In the genomic region with DNA sequence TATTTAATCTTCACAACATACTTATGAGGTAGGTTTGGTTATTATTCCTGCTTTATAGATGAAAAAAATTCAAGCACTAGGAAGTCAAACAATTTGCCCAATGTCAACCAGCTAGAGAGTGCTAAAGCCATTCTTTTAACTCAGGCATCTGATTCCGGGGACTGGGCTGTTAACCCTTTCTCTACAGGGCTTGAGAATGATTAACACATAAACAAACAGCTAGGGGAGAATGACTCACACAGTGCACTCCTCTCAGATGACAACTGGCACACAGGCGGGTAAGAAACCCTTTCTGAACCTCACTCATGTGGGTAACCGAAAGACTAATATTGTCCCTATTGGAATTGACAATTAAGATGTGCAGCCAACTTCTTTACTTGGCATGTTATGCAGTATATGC, we compare ENCODE assay signal across 23 cellular contexts.
DNase-seq lines count a peak whose midpoint lies in the region; ATAC-seq and TF ChIP-seq lines count a peak whose summit lies in the region.
"Had no signal": no experiment of that assay in that cellular context is flagged by ENCODE, and none has a peak within 500 bp of the region (broad histone marks: within the 10 kb centered on the region; RNA-seq: fewer than 3 reads in every experiment).

No MANE protein-coding gene starts in this region.

- H3K27ac Mint-ChIP-seq in MCF 10A (ENCODE audit: low read depth, unreplicated experiment) = no peak overlapping the region
- H3K27ac Mint-ChIP-seq in CD14-positive monocyte = no peak overlapping the region
- no peak overlapping the region for H3K27ac Mint-ChIP-seq in natural killer cell treated with Interleukin-12 subunit alpha and Interleukin-12 subunit beta and Interleukin-15 and Interleukin-18, amount 100 ng/mL, for 72 hours
- H3K27ac Mint-ChIP-seq: activated naive CD8-positive, alpha-beta T cell; activated T-helper 1 cell treated with anti-CD3 and anti-CD28 coated beads, Interleukin-12 subunit alpha, Interleukin-12 subunit beta, Interleukin-2, Interleukin-4 antibody, amounts not matched to agents 30 ng/mL and 10 ng/mL and 1 ng/mL, durations not matched to agents 14 hours and 24 hours and 36 hours had no signal

- H3K36me3 ChIP-seq in mammary epithelial cell (ENCODE audit: insufficient read depth, low read length) (no peaks in the 10 kb centered on the region), transverse colon (no peaks in the 10 kb centered on the region)
- H3K36me3 ChIP-seq: BLaER1, brain microvascular endothelial cell, pancreas, thyroid gland had no signal

- no peaks in the 10 kb centered on the region for H3K79me2 ChIP-seq in mammary epithelial cell (ENCODE audit: insufficient read depth, low read length)

- H3K9me3 ChIP-seq in mammary epithelial cell (replicated peaks; ENCODE audit: insufficient read depth, low read length) (no peaks in the 10 kb centered on the region), transverse colon (no peaks in the 10 kb centered on the region)
- H3K9me3 ChIP-seq: BLaER1, pancreas, thyroid gland had no signal

- H3K4me3 Mint-ChIP-seq in MCF 10A (ENCODE audit: unreplicated experiment) = no peak overlapping the region
- no peak overlapping the region for H3K4me3 Mint-ChIP-seq in CD14-positive monocyte
- no peak overlapping the region for H3K4me3 Mint-ChIP-seq in natural killer cell treated with Interleukin-12 subunit alpha and Interleukin-12 subunit beta and Interleukin-15 and Interleukin-18, amount 100 ng/mL, for 72 hours
- H3K4me3 Mint-ChIP-seq: activated naive CD8-positive, alpha-beta T cell; activated T-helper 1 cell treated with anti-CD3 and anti-CD28 coated beads, Interleukin-12 subunit alpha, Interleukin-12 subunit beta, Interleukin-2, Interleukin-4 antibody, amounts not matched to agents 30 ng/mL and 10 ng/mL and 1 ng/mL, durations not matched to agents 14 hours and 24 hours and 36 hours had no signal

- H3K27ac ChIP-seq in mammary epithelial cell (ENCODE audit: insufficient read depth, low read depth, low read length) = no peak overlapping the region
- H3K27ac ChIP-seq in transverse colon = no peak overlapping the region
- H3K27ac ChIP-seq: 22Rv1, BLaER1, brain microvascular endothelial cell, pancreas, thyroid gland had no signal

- no peak for ATAC-seq in natural killer cell treated with Interleukin-12 subunit alpha and Interleukin-12 subunit beta and Interleukin-15 and Interleukin-18, amount 100 ng/mL, for 72 hours
- ATAC-seq: left lobe of liver had no signal

- intact Hi-C loops in MCF 10A (cut with micrococcal nuclease) (no loop called here), mammary epithelial cell (cut with micrococcal nuclease) (no loop called here), CD14-positive monocyte (cut with micrococcal nuclease) (no loop called here), transverse colon (cut with DNase I; ENCODE audit: low total_unique reads) (no loop called here)

- H3K4me2 ChIP-seq in mammary epithelial cell (ENCODE audit: insufficient read depth, low read depth, low read length) = no peak overlapping the region
- H3K4me2 ChIP-seq: BLaER1 had no signal

- peaks cover 7% of the 10 kb centered on the region for H3K9me3 Mint-ChIP-seq in MCF 10A (ENCODE audit: unreplicated experiment)
- H3K9me3 Mint-ChIP-seq in CD14-positive monocyte = peaks cover 0 to 8% (median 4%) of the 10 kb centered on the region in 7 donors
- peaks cover 25% of the 10 kb centered on the region for H3K9me3 Mint-ChIP-seq in natural killer cell treated with Interleukin-12 subunit alpha and Interleukin-12 subunit beta and Interleukin-15 and Interleukin-18, amount 100 ng/mL, for 72 hours

- CTCF ChIA-PET in MCF 10A (lab: Yijun Ruan, JAX) = no interaction called here
- CTCF ChIA-PET in mammary epithelial cell (lab: Charles Lee; ENCODE audit: low non-redundant PET) = no interaction called here

- DNase-seq in MCF 10A (ENCODE audit: unreplicated experiment) (peak; percentile 25), mammary epithelial cell (no peak), choroid plexus epithelial cell (ENCODE audit: low read depth) (peak; percentile 23), left kidney (ENCODE audit: low read depth, low spot score) (peak; percentile 26), CD14-positive monocyte (ENCODE audit: low spot score) (no peak), transverse colon (no peak), KG1 (lab: John Stamatoyannopoulos, UW) (no peak)
- DNase-seq in natural killer cell treated with Interleukin-12 subunit alpha and Interleukin-12 subunit beta and Interleukin-15 and Interleukin-18, amount 100 ng/mL, for 72 hours (ENCODE audit: low spot score) = no peak
- DNase-seq: activated CD4-positive, alpha-beta T cell treated with anti-CD3 and anti-CD28 coated beads for 1 hour; brain microvascular endothelial cell; cortex of kidney; GF-D8; NCI-H1092 treated with DMSO at 0.1 percent for 48 hours; NCI-H2107; NCI-H510A; pancreas; stimulated activated naive CD4-positive, alpha-beta T cell treated with Interleukin-2 at 50 U/mL for 16 hours; thyroid gland had no signal

- POLR2A ChIA-PET in MCF 10A (lab: Yijun Ruan, JAX) = no interaction called here

- no peak for TF ChIP-seq POLR2A in transverse colon (IDR thresholded peaks at IDR 0.05)

- no peaks in the 10 kb centered on the region for H3K27me3 Mint-ChIP-seq in MCF 10A (ENCODE audit: insufficient read depth, unreplicated experiment)
- no peaks in the 10 kb centered on the region for H3K27me3 Mint-ChIP-seq in CD14-positive monocyte (ENCODE audit: low read depth in 3 of 3)
- no peaks in the 10 kb centered on the region for H3K27me3 Mint-ChIP-seq in natural killer cell treated with Interleukin-12 subunit alpha and Interleukin-12 subunit beta and Interleukin-15 and Interleukin-18, amount 100 ng/mL, for 72 hours
- H3K27me3 Mint-ChIP-seq: activated naive CD8-positive, alpha-beta T cell had no signal

- no peaks in the 10 kb centered on the region for H3K4me1 ChIP-seq in mammary epithelial cell (ENCODE audit: insufficient read depth, low read length)
- H3K4me1 ChIP-seq in transverse colon = no peaks in the 10 kb centered on the region
- H3K4me1 ChIP-seq: BLaER1, pancreas, thyroid gland had no signal

- H3K27me3 ChIP-seq in mammary epithelial cell (ENCODE audit: insufficient read depth, low read length) (no peaks in the 10 kb centered on the region), transverse colon (no peaks in the 10 kb centered on the region)
- H3K27me3 ChIP-seq: BLaER1, brain microvascular endothelial cell, pancreas, thyroid gland had no signal

- in situ Hi-C loops in mammary epithelial cell (cut with MboI; ENCODE audit: low sequenced_read_pairs in 2 of 2) = no loop called here
- in situ Hi-C loops in transverse colon (cut with MboI; ENCODE audit: low pct_ligation_motif_present in 1 of 4, low pct_unique_long_range_greater_than_20kb in 1 of 4, low sequenced_read_pairs in 3 of 4) = no loop called here

- no peaks in the 10 kb centered on the region for H3K36me3 Mint-ChIP-seq in MCF 10A (ENCODE audit: insufficient read depth, unreplicated experiment)
- no peaks in the 10 kb centered on the region for H3K36me3 Mint-ChIP-seq in CD14-positive monocyte
- peaks cover 9% of the 10 kb centered on the region for H3K36me3 Mint-ChIP-seq in natural killer cell treated with Interleukin-12 subunit alpha and Interleukin-12 subunit beta and Interleukin-15 and Interleukin-18, amount 100 ng/mL, for 72 hours
- H3K36me3 Mint-ChIP-seq: activated naive CD8-positive, alpha-beta T cell had no signal

- no peak overlapping the region for H3K9ac ChIP-seq in mammary epithelial cell (ENCODE audit: insufficient read depth, low read length)
- H3K9ac ChIP-seq: BLaER1 had no signal

- dilution Hi-C loops in mammary epithelial cell (cut with HindIII; ENCODE audit: low sequenced_read_pairs) = no loop called here

- no peaks in the 10 kb centered on the region for H4K20me1 ChIP-seq in mammary epithelial cell (ENCODE audit: insufficient read depth, low read length)
- H4K20me1 ChIP-seq: BLaER1 had no signal

- TF ChIP-seq CTCF in MCF 10A (IDR thresholded peaks at IDR 0.05; ENCODE audit: unreplicated experiment) (no peak), mammary epithelial cell (conservative IDR thresholded peaks at IDR 0.05 in 1 of 2, IDR thresholded peaks at IDR 0.05 in 1 of 2; ENCODE audit: extremely low read depth in 1 of 2, insufficient read depth in 1 of 2, low read depth in 1 of 2, low read length in 2 of 2) (no peak), choroid plexus epithelial cell (conservative IDR thresholded peaks at IDR 0.05; ENCODE audit: low read depth, low read length) (no peak), CD14-positive monocyte (IDR thresholded peaks at IDR 0.05) (no peak), transverse colon (IDR thresholded peaks at IDR 0.05) (no peak)

- H3K4me1 Mint-ChIP-seq in MCF 10A (ENCODE audit: insufficient read depth, unreplicated experiment) = no peaks in the 10 kb centered on the region
- H3K4me1 Mint-ChIP-seq in CD14-positive monocyte = no peaks in the 10 kb centered on the region
- H3K4me1 Mint-ChIP-seq in natural killer cell treated with Interleukin-12 subunit alpha and Interleukin-12 subunit beta and Interleukin-15 and Interleukin-18, amount 100 ng/mL, for 72 hours (ENCODE audit: low read depth in 2 of 2) = no peaks in the 10 kb centered on the region

- BruUV-seq in MCF 10A (replicated peaks; lab: Mats Ljungman, UMichigan) (no TSS peak), mammary epithelial cell (replicated peaks; lab: Mats Ljungman, UMichigan) (no TSS peak)

- TF ChIP-seq EP300 in transverse colon (IDR thresholded peaks at IDR 0.05; ENCODE audit: low read depth) = no peak

- no peak overlapping the region for H3K4me3 ChIP-seq in mammary epithelial cell (replicated peaks in 1 of 3; ENCODE audit: insufficient read depth in 1 of 3, low read depth in 2 of 3, low read length in 3 of 3)
- no peak overlapping the region for H3K4me3 ChIP-seq in choroid plexus epithelial cell (ENCODE audit: low read depth, low read length)
- H3K4me3 ChIP-seq in transverse colon = no peak overlapping the region
- H3K4me3 ChIP-seq: BLaER1, pancreas, thyroid gland had no signal

- no peak overlapping the region for H2AFZ ChIP-seq in mammary epithelial cell (ENCODE audit: low read depth, low read length)

- WGBS in mammary epithelial cell (ENCODE audit: low coverage, missing lambda C conversion rate) = 86% methylated on average over 3 of the region's 3 CpGs
- 46% methylated on average over 3 of the region's 3 CpGs; no CpG with 5 or more reads in 1 of the 2 donors for WGBS in transverse colon (ENCODE audit: low coverage in 1 of 2), 2 donors

Comparison
In these comparisons a context has a peak if more than half of its experiments do, and no peak if none do; other contexts are left out.
1. DNase-seq: peak in MCF 10A (single experiment), choroid plexus epithelial cell (single experiment) and left kidney (single experiment); none in mammary epithelial cell (single experiment), CD14-positive monocyte (single experiment), transverse colon (single experiment), KG1 (single experiment) and natural killer cell treated with Interleukin-12 subunit alpha and Interleukin-12 subunit beta and Interleukin-15 and Interleukin-18, amount 100 ng/mL, for 72 hours (single experiment).